ENCODE assay signal across 25 cellular contexts in genomic region chr20:35620818-35621559, GRCh38. TPM values are rescaled to one million over a fixed set of nuclear protein-coding genes. Genes with fewer than 3 reads are reported as not detected.
A peak's percentile ranks its signal among the peaks of the same experiment; 100 is the strongest.
DNase-seq lines count a peak whose midpoint lies in the region; ATAC-seq and TF ChIP-seq lines count a peak whose summit lies in the region.
"Had no signal": no experiment of that assay in that cellular context is flagged by ENCODE, and none has a peak within 500 bp of the region (broad histone marks: within the 10 kb centered on the region; RNA-seq: fewer than 3 reads in every experiment).

No MANE protein-coding gene starts in this region.

- H3K4me3 Mint-ChIP-seq in activated CD4-positive, alpha-beta T cell treated with anti-CD3 and anti-CD28 coated beads for 36 hours: no peak overlapping the region
- H3K4me3 Mint-ChIP-seq in natural killer cell: peak overlapping the region; percentile 4
- no peak overlapping the region for H3K4me3 Mint-ChIP-seq in natural killer cell treated with Interleukin-12 subunit alpha and Interleukin-12 subunit beta and Interleukin-15 and Interleukin-18, amount 100 ng/mL, for 72 hours
- H3K4me3 Mint-ChIP-seq in naive thymus-derived CD4-positive, alpha-beta T cell: peak overlapping the region in 2 of 10 donors; percentile 17 to 63
- H3K4me3 Mint-ChIP-seq: activated CD4-positive, alpha-beta memory T cell treated with anti-CD3 and anti-CD28 coated beads for 36 hours; endodermal cell; stimulated activated naive B cell treated with anti-CD40 and anti-IgM and Interleukin-4, amounts not matched to agents 10 μg/mL and 1 μg/mL and 100 μg/mL, for 72 hours had no signal

- H3K27ac ChIP-seq in naive thymus-derived CD4-positive, alpha-beta T cell (ENCODE audit: low read depth, low read length): no peak overlapping the region
- H3K27ac ChIP-seq: 22Rv1; BLaER1 treated with 17β-estradiol and CSF1 and Interleukin-3, amounts not matched to agents 10 nM and 100 nM; SJSA1 had no signal

- H3K36me3 Mint-ChIP-seq in activated CD4-positive, alpha-beta T cell treated with anti-CD3 and anti-CD28 coated beads for 36 hours (ENCODE audit: low read depth): peaks cover 13% of the 10 kb centered on the region
- peaks cover 5% of the 10 kb centered on the region for H3K36me3 Mint-ChIP-seq in natural killer cell
- H3K36me3 Mint-ChIP-seq in natural killer cell treated with Interleukin-12 subunit alpha and Interleukin-12 subunit beta and Interleukin-15 and Interleukin-18, amount 100 ng/mL, for 72 hours: no peaks in the 10 kb centered on the region
- peaks cover 6 to 11% (median 7%) of the 10 kb centered on the region in 5 donors for H3K36me3 Mint-ChIP-seq in naive thymus-derived CD4-positive, alpha-beta T cell

- no peak for ATAC-seq in activated CD4-positive, alpha-beta T cell treated with anti-CD3 and anti-CD28 coated beads for 36 hours
- no peak for ATAC-seq in natural killer cell
- ATAC-seq in natural killer cell treated with Interleukin-12 subunit alpha and Interleukin-12 subunit beta and Interleukin-15 and Interleukin-18, amount 100 ng/mL, for 72 hours: no peak
- ATAC-seq in naive thymus-derived CD4-positive, alpha-beta T cell: no peak
- ATAC-seq: left lung; stimulated activated naive B cell treated with anti-CD40 and anti-IgM and Interleukin-4, amounts not matched to agents 10 μg/mL and 1 μg/mL and 100 μg/mL, for 72 hours; WTC11 had no signal

- no peak for TF ChIP-seq CTCF in natural killer cell (IDR thresholded peaks at IDR 0.05)

- no peak for DNase-seq in activated CD4-positive, alpha-beta T cell treated with anti-CD3 and anti-CD28 coated beads for 36 hours
- DNase-seq in activated CD4-positive, alpha-beta T cell treated with anti-CD3 and anti-CD28 coated beads, Interleukin-2, amount 50 U/mL, for 4 hours: no peak
- DNase-seq in natural killer cell (no peak), DMS79 treated with DMSO at 0.1 percent for 48 hours (lab: John Stamatoyannopoulos, UW) (no peak), NCI-H2227 (lab: John Stamatoyannopoulos, UW; ENCODE audit: unreplicated experiment) (no peak)
- no peak for DNase-seq in natural killer cell treated with Interleukin-12 subunit alpha and Interleukin-12 subunit beta and Interleukin-15 and Interleukin-18, amount 100 ng/mL, for 72 hours (ENCODE audit: low spot score)
- DNase-seq in naive thymus-derived CD4-positive, alpha-beta T cell: no peak
- no peak for DNase-seq in activated CD8-positive, alpha-beta memory T cell treated with anti-CD3 and anti-CD28 coated beads for 24 hours
- DNase-seq: activated CD4-positive, alpha-beta memory T cell treated with anti-CD3 and anti-CD28 coated beads for 36 hours; DMS79; endodermal cell; GDM1; glutamatergic neuron; HCEC 1CT; left lung; NCI-H1436 treated with DMSO at 0.1 percent for 48 hours; NCI-H446 treated with DMSO at 0.1 percent for 48 hours; NCI-H82; stimulated activated naive B cell treated with anti-CD40 and anti-IgM and Interleukin-4, amounts not matched to agents 10 μg/mL and 1 μg/mL and 100 μg/mL, for 72 hours; substantia nigra; trophoblast cell had no signal

- peaks cover 16 to 22% of the 10 kb centered on the region in 2 donors for H3K4me1 ChIP-seq in naive thymus-derived CD4-positive, alpha-beta T cell (ENCODE audit: control insufficient read depth in 2 of 2, insufficient read depth in 2 of 2, low read length in 2 of 2)

- H3K4me1 Mint-ChIP-seq in activated CD4-positive, alpha-beta T cell treated with anti-CD3 and anti-CD28 coated beads for 36 hours: peaks cover 41% of the 10 kb centered on the region
- peaks cover 22 to 36% of the 10 kb centered on the region in 2 donors for H3K4me1 Mint-ChIP-seq in natural killer cell
- H3K4me1 Mint-ChIP-seq in natural killer cell treated with Interleukin-12 subunit alpha and Interleukin-12 subunit beta and Interleukin-15 and Interleukin-18, amount 100 ng/mL, for 72 hours (ENCODE audit: low read depth in 2 of 2): peaks cover 30 to 31% of the 10 kb centered on the region in 2 donors
- H3K4me1 Mint-ChIP-seq in naive thymus-derived CD4-positive, alpha-beta T cell: peaks cover 17 to 38% (median 27%) of the 10 kb centered on the region in 7 donors

- POLR2A ChIA-PET in activated CD4-positive, alpha-beta T cell treated with anti-CD3 and anti-CD28 coated beads for 36 hours (lab: Charles Lee): interaction anchor here (1.1 kb wide), 1 partner anchor 47 kb away, joined by 3 read pairs; no protein-coding TSS in a partner anchor
- POLR2A ChIA-PET in naive thymus-derived CD4-positive, alpha-beta T cell (lab: Charles Lee): interaction anchor here (2.1 to 7.1 kb wide), 2 partner anchors 12 to 43 kb away, joined by 5 to 72 read pairs; partner anchors contain the start of genes CPNE1 and RBM12

- intact Hi-C loops in activated CD4-positive, alpha-beta T cell treated with anti-CD3 and anti-CD28 coated beads for 36 hours (cut with DNase I, micrococcal nuclease): no loop called here
- intact Hi-C loops in natural killer cell (cut with micrococcal nuclease): no loop called here
- intact Hi-C loops in naive thymus-derived CD4-positive, alpha-beta T cell (cut with micrococcal nuclease): no loop called here

- peak overlapping the region; percentile 17 for H3K27ac Mint-ChIP-seq in activated CD4-positive, alpha-beta T cell treated with anti-CD3 and anti-CD28 coated beads for 36 hours
- H3K27ac Mint-ChIP-seq in natural killer cell: peak overlapping the region; percentile 0 to 59
- peak overlapping the region in 1 of 2 donors; percentile 26 for H3K27ac Mint-ChIP-seq in natural killer cell treated with Interleukin-12 subunit alpha and Interleukin-12 subunit beta and Interleukin-15 and Interleukin-18, amount 100 ng/mL, for 72 hours
- H3K27ac Mint-ChIP-seq in naive thymus-derived CD4-positive, alpha-beta T cell: peak overlapping the region in 5 of 9 donors; percentile 49 to 78 (median 54)

- CTCF ChIA-PET in activated CD4-positive, alpha-beta T cell treated with anti-CD3 and anti-CD28 coated beads for 36 hours (lab: Charles Lee): interaction anchor here (0.6 to 6.7 kb wide), 8 partner anchors 14 to 333 kb away, joined by 3 to 92 read pairs (median 4); partner anchors contain the start of genes CPNE1, RBM12 and SCAND1
- CTCF ChIA-PET in naive thymus-derived CD4-positive, alpha-beta T cell (lab: Charles Lee): interaction anchor here (0.8 to 1.5 kb wide), 3 partner anchors 9 to 50 kb away, joined by 3 to 5 read pairs (median 3); no protein-coding TSS in a partner anchor

- no peaks in the 10 kb centered on the region for H3K27me3 ChIP-seq in naive thymus-derived CD4-positive, alpha-beta T cell (ENCODE audit: control insufficient read depth in 2 of 2, insufficient read depth in 2 of 2, low read length in 2 of 2)
- H3K27me3 ChIP-seq: SJSA1 had no signal

- H3K36me3 ChIP-seq in naive thymus-derived CD4-positive, alpha-beta T cell (ENCODE audit: control insufficient read depth in 2 of 3, insufficient read depth in 3 of 3, low read length in 3 of 3): peaks cover 0 to 8% (median 0%) of the 10 kb centered on the region in 3 experiments

- no peak overlapping the region for H3K4me3 ChIP-seq in naive thymus-derived CD4-positive, alpha-beta T cell (ENCODE audit: low read length)
- H3K4me3 ChIP-seq: BLaER1 treated with 17β-estradiol and CSF1 and Interleukin-3, amounts not matched to agents 10 nM and 100 nM; left lung; SJSA1 had no signal

- H3K27me3 Mint-ChIP-seq in activated CD4-positive, alpha-beta T cell treated with anti-CD3 and anti-CD28 coated beads for 36 hours: peaks cover 2% of the 10 kb centered on the region
- H3K27me3 Mint-ChIP-seq in natural killer cell (ENCODE audit: low read depth in 2 of 2): no peaks in the 10 kb centered on the region
- no peaks in the 10 kb centered on the region for H3K27me3 Mint-ChIP-seq in natural killer cell treated with Interleukin-12 subunit alpha and Interleukin-12 subunit beta and Interleukin-15 and Interleukin-18, amount 100 ng/mL, for 72 hours
- peaks cover 0 to 3% (median 0%) of the 10 kb centered on the region in 5 donors for H3K27me3 Mint-ChIP-seq in naive thymus-derived CD4-positive, alpha-beta T cell

- H3K9me3 ChIP-seq in naive thymus-derived CD4-positive, alpha-beta T cell (ENCODE audit: control insufficient read depth in 2 of 3, low read length in 3 of 3): no peaks in the 10 kb centered on the region
- H3K9me3 ChIP-seq: BLaER1 treated with 17β-estradiol and CSF1 and Interleukin-3, amounts not matched to agents 10 nM and 100 nM; left lung; SJSA1 had no signal

- no peaks in the 10 kb centered on the region for H3K9me3 Mint-ChIP-seq in activated CD4-positive, alpha-beta T cell treated with anti-CD3 and anti-CD28 coated beads for 36 hours (ENCODE audit: low read depth)
- no peaks in the 10 kb centered on the region for H3K9me3 Mint-ChIP-seq in natural killer cell
- H3K9me3 Mint-ChIP-seq in natural killer cell treated with Interleukin-12 subunit alpha and Interleukin-12 subunit beta and Interleukin-15 and Interleukin-18, amount 100 ng/mL, for 72 hours: no peaks in the 10 kb centered on the region
- H3K9me3 Mint-ChIP-seq in naive thymus-derived CD4-positive, alpha-beta T cell: no peaks in the 10 kb centered on the region
- H3K9me3 Mint-ChIP-seq: activated CD4-positive, alpha-beta memory T cell treated with anti-CD3 and anti-CD28 coated beads for 36 hours; endodermal cell; stimulated activated naive B cell treated with anti-CD40 and anti-IgM and Interleukin-4, amounts not matched to agents 10 μg/mL and 1 μg/mL and 100 μg/mL, for 72 hours had no signal

RNA-seq across cellular contexts. Expression of gene SPAG4, which starts 5.4 kb away (rescaled TPM):
- total RNA-seq in activated CD4-positive, alpha-beta T cell treated with anti-CD3 and anti-CD28 coated beads for 36 hours: 1 to 10 TPM; 6.4 to 6.9 TPM
- total RNA-seq in natural killer cell: 10 to 100 TPM; 11.2 to 16.2 (median 11.9) TPM
- 1 to 10 TPM; 5.9 to 6.3 TPM for total RNA-seq in natural killer cell treated with Interleukin-12 subunit alpha and Interleukin-12 subunit beta and Interleukin-15 and Interleukin-18, amount 100 ng/mL, for 72 hours
- 10 to 100 TPM in 2 of 5 experiments, 1 to 10 TPM in 2, under 1 TPM in 1; 0.35 to 25.0 (median 2.7) TPM for total RNA-seq in naive thymus-derived CD4-positive, alpha-beta T cell
- polyA plus RNA-seq in naive thymus-derived CD4-positive, alpha-beta T cell: not detected

RNA-seq across cellular contexts. Expression of gene CPNE1, which starts 43.7 kb away (rescaled TPM):
- 100 to 1,000 TPM; 249 to 258 TPM for total RNA-seq in activated CD4-positive, alpha-beta T cell treated with anti-CD3 and anti-CD28 coated beads for 36 hours
- 100 to 1,000 TPM; 298 to 342 (median 334) TPM for total RNA-seq in natural killer cell
- total RNA-seq in natural killer cell treated with Interleukin-12 subunit alpha and Interleukin-12 subunit beta and Interleukin-15 and Interleukin-18, amount 100 ng/mL, for 72 hours: 100 to 1,000 TPM; 266 to 324 TPM
- total RNA-seq in naive thymus-derived CD4-positive, alpha-beta T cell: 100 to 1,000 TPM; 250 to 378 (median 305) TPM
- 100 to 1,000 TPM; 277 to 360 TPM for polyA plus RNA-seq in naive thymus-derived CD4-positive, alpha-beta T cell

RNA-seq across cellular contexts. Expression of gene RBM12, which starts 43.7 kb away (rescaled TPM):
- total RNA-seq in activated CD4-positive, alpha-beta T cell treated with anti-CD3 and anti-CD28 coated beads for 36 hours: 100 to 1,000 TPM; 122 to 148 TPM
- total RNA-seq in natural killer cell: 100 to 1,000 TPM in 1 of 3 donors, 10 to 100 TPM in 2; 80.9 to 112 (median 89.4) TPM
- total RNA-seq in natural killer cell treated with Interleukin-12 subunit alpha and Interleukin-12 subunit beta and Interleukin-15 and Interleukin-18, amount 100 ng/mL, for 72 hours: 100 to 1,000 TPM; 125 to 143 TPM
- 100 to 1,000 TPM in 4 of 5 experiments, 10 to 100 TPM in 1; 98.2 to 122 (median 114) TPM for total RNA-seq in naive thymus-derived CD4-positive, alpha-beta T cell
- 10 to 100 TPM; 48.9 to 50.8 TPM for polyA plus RNA-seq in naive thymus-derived CD4-positive, alpha-beta T cell
